1 cellular context compared by ENCODE assay signal in the genomic region with DNA sequence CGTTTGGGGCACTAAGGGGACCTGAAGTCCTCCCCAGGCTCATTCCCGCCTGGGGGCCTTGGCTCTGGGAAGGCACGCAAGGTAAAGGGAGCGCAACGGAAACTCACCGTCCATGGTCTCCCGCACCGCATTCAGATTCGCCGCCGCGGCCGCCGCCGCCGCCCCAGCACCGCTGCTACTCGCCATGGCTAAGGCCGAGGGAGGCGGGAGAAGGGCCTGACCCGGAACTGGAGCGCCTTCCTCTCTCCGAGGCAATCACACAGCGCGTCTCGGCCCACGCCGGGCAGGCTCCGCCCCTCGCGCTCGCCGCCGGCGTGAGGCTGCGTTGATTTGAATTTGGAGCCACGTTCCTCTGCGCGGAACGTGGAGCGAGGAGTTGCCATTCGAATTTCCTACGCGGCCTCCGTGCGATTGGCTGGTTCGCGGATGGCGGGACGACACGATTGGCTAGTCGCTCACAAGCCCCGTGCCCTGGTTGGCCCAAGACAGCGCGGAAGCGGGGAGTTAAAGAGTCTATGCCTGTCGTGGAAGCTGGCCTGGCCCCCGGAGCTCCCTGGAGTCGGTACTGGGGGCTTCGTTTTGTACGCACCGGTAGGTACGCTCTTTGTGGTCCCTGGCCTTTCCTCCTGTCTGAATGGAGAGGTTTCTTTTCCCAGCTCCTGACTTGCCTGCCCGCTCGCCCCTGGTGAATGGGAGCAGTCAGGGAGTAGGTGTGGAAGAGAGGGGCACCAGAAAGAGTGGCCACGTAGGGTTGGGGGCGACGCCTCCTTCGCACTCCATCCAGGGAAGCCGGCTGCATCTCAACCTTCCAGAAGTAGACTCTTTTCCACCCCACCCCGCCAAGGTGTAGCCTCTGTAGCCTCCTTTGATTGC.
A peak's percentile ranks its signal among the peaks of the same experiment; 100 is the strongest.
TF ChIP-seq lines count a peak whose summit lies in the region.

A gene (plus strand): TSS at position 507 of the 873 bp plus-strand sequence. CDS start 1,018 bp downstream, outside the sequence.
A gene with protein sequence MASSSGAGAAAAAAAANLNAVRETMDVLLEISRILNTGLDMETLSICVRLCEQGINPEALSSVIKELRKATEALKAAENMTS (minus strand): TSS at position 213 of the 873 bp plus-strand sequence. CDS start 27 bp downstream, at position 186.

TF ChIP-seq in H1, 55 proteins besides CTCF, POLR2A, EP300 and RAD21 (continues in another document):
- TF ChIP-seq SP2 (IDR thresholded peaks at IDR 0.05; ENCODE audit: low read length) = no peak
- TF ChIP-seq SIN3A (conservative IDR thresholded peaks at IDR 0.05 in 1 of 2, IDR thresholded peaks at IDR 0.05 in 1 of 2; ENCODE audit: low read depth in 1 of 2, low read length in 2 of 2) = peak in 1 of 2 experiments; percentile 16; a peak in 2 of 4 replicates
- TF ChIP-seq ASH2L (IDR thresholded peaks at IDR 0.05; ENCODE audit: low read length) = peak; percentile 87
- TF ChIP-seq KDM5A (IDR thresholded peaks at IDR 0.05; ENCODE audit: low read length) = no peak
- peak in 1 of 2 experiments; percentile 99; a peak in 2 of 4 replicates for TF ChIP-seq HDAC2 (IDR thresholded peaks at IDR 0.05; ENCODE audit: borderline replicate concordance in 1 of 2, low read depth in 2 of 2, low read length in 2 of 2)
- no peak for TF ChIP-seq EZH2 (IDR thresholded peaks at IDR 0.05; ENCODE audit: low read depth, low read length, severe bottlenecking)
- no peak for TF ChIP-seq SIRT6 (IDR thresholded peaks at IDR 0.05; ENCODE audit: low read length)
- no peak for TF ChIP-seq TCF12 (IDR thresholded peaks at IDR 0.05; ENCODE audit: low read depth, low read length)
- TF ChIP-seq ZNF274 (IDR thresholded peaks at IDR 0.05; ENCODE audit: borderline replicate concordance, extremely low read depth, low read length) = no peak
- no peak for TF ChIP-seq GTF2F1 (IDR thresholded peaks at IDR 0.05; ENCODE audit: borderline replicate concordance, low read depth, low read length)
- no peak for TF ChIP-seq GABPA (IDR thresholded peaks at IDR 0.05; ENCODE audit: borderline replicate concordance, insufficient read depth, low read length)
- TF ChIP-seq CBX5 (IDR thresholded peaks at IDR 0.05; ENCODE audit: low read depth, low read length) = no peak
- TF ChIP-seq TAF1 (IDR thresholded peaks at IDR 0.05; ENCODE audit: low read depth, low read length) = peak; percentile 59
- TF ChIP-seq, protein P1, sequence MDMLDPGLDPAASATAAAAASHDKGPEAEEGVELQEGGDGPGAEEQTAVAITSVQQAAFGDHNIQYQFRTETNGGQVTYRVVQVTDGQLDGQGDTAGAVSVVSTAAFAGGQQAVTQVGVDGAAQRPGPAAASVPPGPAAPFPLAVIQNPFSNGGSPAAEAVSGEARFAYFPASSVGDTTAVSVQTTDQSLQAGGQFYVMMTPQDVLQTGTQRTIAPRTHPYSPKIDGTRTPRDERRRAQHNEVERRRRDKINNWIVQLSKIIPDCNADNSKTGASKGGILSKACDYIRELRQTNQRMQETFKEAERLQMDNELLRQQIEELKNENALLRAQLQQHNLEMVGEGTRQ (IDR thresholded peaks at IDR 0.05; ENCODE audit: low read length) = no peak
- TF ChIP-seq CREB1 (IDR thresholded peaks at IDR 0.05) = peak; percentile 44; the same call in 1 of the 2 replicates
- no peak for TF ChIP-seq RBBP5 (IDR thresholded peaks at IDR 0.05; ENCODE audit: borderline replicate concordance, low read depth, low read length)
- TF ChIP-seq SUZ12 (IDR thresholded peaks at IDR 0.05; ENCODE audit: low read length) = peak; percentile 33; the same call in 1 of the 2 replicates
- no peak for TF ChIP-seq CBX8 (IDR thresholded peaks at IDR 0.05; ENCODE audit: borderline replicate concordance, low read depth, low read length)
- no peak for TF ChIP-seq CHD2 (IDR thresholded peaks at IDR 0.05; ENCODE audit: low read length)
- no peak for TF ChIP-seq BRCA1 (IDR thresholded peaks at IDR 0.05; ENCODE audit: low read depth, low read length)
- TF ChIP-seq EGR1 (IDR thresholded peaks at IDR 0.05; ENCODE audit: borderline replicate concordance, low read depth, low read length) = peak; percentile 22; the same call in 1 of the 2 replicates
- no peak for TF ChIP-seq JUND (IDR thresholded peaks at IDR 0.05; ENCODE audit: low read length)
- peak; percentile 82 for TF ChIP-seq SP1 (IDR thresholded peaks at IDR 0.05; ENCODE audit: low read depth, low read length)
- TF ChIP-seq, protein P2, sequence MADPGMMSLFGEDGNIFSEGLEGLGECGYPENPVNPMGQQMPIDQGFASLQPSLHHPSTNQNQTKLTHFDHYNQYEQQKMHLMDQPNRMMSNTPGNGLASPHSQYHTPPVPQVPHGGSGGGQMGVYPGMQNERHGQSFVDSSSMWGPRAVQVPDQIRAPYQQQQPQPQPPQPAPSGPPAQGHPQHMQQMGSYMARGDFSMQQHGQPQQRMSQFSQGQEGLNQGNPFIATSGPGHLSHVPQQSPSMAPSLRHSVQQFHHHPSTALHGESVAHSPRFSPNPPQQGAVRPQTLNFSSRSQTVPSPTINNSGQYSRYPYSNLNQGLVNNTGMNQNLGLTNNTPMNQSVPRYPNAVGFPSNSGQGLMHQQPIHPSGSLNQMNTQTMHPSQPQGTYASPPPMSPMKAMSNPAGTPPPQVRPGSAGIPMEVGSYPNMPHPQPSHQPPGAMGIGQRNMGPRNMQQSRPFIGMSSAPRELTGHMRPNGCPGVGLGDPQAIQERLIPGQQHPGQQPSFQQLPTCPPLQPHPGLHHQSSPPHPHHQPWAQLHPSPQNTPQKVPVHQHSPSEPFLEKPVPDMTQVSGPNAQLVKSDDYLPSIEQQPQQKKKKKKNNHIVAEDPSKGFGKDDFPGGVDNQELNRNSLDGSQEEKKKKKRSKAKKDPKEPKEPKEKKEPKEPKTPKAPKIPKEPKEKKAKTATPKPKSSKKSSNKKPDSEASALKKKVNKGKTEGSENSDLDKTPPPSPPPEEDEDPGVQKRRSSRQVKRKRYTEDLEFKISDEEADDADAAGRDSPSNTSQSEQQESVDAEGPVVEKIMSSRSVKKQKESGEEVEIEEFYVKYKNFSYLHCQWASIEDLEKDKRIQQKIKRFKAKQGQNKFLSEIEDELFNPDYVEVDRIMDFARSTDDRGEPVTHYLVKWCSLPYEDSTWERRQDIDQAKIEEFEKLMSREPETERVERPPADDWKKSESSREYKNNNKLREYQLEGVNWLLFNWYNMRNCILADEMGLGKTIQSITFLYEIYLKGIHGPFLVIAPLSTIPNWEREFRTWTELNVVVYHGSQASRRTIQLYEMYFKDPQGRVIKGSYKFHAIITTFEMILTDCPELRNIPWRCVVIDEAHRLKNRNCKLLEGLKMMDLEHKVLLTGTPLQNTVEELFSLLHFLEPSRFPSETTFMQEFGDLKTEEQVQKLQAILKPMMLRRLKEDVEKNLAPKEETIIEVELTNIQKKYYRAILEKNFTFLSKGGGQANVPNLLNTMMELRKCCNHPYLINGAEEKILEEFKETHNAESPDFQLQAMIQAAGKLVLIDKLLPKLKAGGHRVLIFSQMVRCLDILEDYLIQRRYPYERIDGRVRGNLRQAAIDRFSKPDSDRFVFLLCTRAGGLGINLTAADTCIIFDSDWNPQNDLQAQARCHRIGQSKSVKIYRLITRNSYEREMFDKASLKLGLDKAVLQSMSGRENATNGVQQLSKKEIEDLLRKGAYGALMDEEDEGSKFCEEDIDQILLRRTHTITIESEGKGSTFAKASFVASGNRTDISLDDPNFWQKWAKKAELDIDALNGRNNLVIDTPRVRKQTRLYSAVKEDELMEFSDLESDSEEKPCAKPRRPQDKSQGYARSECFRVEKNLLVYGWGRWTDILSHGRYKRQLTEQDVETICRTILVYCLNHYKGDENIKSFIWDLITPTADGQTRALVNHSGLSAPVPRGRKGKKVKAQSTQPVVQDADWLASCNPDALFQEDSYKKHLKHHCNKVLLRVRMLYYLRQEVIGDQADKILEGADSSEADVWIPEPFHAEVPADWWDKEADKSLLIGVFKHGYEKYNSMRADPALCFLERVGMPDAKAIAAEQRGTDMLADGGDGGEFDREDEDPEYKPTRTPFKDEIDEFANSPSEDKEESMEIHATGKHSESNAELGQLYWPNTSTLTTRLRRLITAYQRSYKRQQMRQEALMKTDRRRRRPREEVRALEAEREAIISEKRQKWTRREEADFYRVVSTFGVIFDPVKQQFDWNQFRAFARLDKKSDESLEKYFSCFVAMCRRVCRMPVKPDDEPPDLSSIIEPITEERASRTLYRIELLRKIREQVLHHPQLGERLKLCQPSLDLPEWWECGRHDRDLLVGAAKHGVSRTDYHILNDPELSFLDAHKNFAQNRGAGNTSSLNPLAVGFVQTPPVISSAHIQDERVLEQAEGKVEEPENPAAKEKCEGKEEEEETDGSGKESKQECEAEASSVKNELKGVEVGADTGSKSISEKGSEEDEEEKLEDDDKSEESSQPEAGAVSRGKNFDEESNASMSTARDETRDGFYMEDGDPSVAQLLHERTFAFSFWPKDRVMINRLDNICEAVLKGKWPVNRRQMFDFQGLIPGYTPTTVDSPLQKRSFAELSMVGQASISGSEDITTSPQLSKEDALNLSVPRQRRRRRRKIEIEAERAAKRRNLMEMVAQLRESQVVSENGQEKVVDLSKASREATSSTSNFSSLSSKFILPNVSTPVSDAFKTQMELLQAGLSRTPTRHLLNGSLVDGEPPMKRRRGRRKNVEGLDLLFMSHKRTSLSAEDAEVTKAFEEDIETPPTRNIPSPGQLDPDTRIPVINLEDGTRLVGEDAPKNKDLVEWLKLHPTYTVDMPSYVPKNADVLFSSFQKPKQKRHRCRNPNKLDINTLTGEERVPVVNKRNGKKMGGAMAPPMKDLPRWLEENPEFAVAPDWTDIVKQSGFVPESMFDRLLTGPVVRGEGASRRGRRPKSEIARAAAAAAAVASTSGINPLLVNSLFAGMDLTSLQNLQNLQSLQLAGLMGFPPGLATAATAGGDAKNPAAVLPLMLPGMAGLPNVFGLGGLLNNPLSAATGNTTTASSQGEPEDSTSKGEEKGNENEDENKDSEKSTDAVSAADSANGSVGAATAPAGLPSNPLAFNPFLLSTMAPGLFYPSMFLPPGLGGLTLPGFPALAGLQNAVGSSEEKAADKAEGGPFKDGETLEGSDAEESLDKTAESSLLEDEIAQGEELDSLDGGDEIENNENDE (IDR thresholded peaks at IDR 0.05; ENCODE audit: insufficient replicate concordance, low read length) = no peak
- no peak for TF ChIP-seq SP4 (IDR thresholded peaks at IDR 0.05; ENCODE audit: low read length)
- no peak for TF ChIP-seq NRF1 (IDR thresholded peaks at IDR 0.05; ENCODE audit: low read depth, low read length)
- TF ChIP-seq YY1 (IDR thresholded peaks at IDR 0.05; ENCODE audit: low read depth, low read length) = peak; percentile 41; the same call in 1 of the 2 replicates
- TF ChIP-seq POLR2AphosphoS5 (IDR thresholded peaks at IDR 0.05; ENCODE audit: low read depth, low read length) = no peak
- TF ChIP-seq BACH1 (IDR thresholded peaks at IDR 0.05; ENCODE audit: low read length) = peak; percentile 92
- TF ChIP-seq NANOG (IDR thresholded peaks at IDR 0.05; ENCODE audit: insufficient read depth, low read depth, low read length, poor library complexity, severe bottlenecking) = no peak
- TF ChIP-seq, protein P3, sequence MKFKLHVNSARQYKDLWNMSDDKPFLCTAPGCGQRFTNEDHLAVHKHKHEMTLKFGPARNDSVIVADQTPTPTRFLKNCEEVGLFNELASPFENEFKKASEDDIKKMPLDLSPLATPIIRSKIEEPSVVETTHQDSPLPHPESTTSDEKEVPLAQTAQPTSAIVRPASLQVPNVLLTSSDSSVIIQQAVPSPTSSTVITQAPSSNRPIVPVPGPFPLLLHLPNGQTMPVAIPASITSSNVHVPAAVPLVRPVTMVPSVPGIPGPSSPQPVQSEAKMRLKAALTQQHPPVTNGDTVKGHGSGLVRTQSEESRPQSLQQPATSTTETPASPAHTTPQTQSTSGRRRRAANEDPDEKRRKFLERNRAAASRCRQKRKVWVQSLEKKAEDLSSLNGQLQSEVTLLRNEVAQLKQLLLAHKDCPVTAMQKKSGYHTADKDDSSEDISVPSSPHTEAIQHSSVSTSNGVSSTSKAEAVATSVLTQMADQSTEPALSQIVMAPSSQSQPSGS (IDR thresholded peaks at IDR 0.05; ENCODE audit: low read length) = no peak
- TF ChIP-seq, protein P4, sequence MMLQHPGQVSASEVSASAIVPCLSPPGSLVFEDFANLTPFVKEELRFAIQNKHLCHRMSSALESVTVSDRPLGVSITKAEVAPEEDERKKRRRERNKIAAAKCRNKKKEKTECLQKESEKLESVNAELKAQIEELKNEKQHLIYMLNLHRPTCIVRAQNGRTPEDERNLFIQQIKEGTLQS (IDR thresholded peaks at IDR 0.05; ENCODE audit: insufficient read depth, low read depth, low read length) = no peak
- no peak for TF ChIP-seq CTBP2 (IDR thresholded peaks at IDR 0.05; ENCODE audit: borderline replicate concordance, insufficient read depth, insufficient read length, low read length)
- TF ChIP-seq, protein P5, sequence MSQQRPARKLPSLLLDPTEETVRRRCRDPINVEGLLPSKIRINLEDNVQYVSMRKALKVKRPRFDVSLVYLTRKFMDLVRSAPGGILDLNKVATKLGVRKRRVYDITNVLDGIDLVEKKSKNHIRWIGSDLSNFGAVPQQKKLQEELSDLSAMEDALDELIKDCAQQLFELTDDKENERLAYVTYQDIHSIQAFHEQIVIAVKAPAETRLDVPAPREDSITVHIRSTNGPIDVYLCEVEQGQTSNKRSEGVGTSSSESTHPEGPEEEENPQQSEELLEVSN (IDR thresholded peaks at IDR 0.05) = peak; percentile 94
- TF ChIP-seq FOSL1 (IDR thresholded peaks at IDR 0.05; ENCODE audit: insufficient read depth, low read depth, low read length) = no peak
- TF ChIP-seq CEBPB (IDR thresholded peaks at IDR 0.05; ENCODE audit: low read depth, low read length) = no peak
- TF ChIP-seq RFX5 (IDR thresholded peaks at IDR 0.05; ENCODE audit: borderline replicate concordance, low read depth, low read length) = no peak
- no peak for TF ChIP-seq RNF2 (IDR thresholded peaks at IDR 0.05; ENCODE audit: borderline replicate concordance, low read depth, low read length, missing control alignments, poor library complexity, severe bottlenecking)
- no peak for TF ChIP-seq MAFK (IDR thresholded peaks at IDR 0.05; ENCODE audit: low read depth, low read length)
- no peak; the same call in 1 of the 2 replicates for TF ChIP-seq PHF8 (conservative IDR thresholded peaks at IDR 0.05; ENCODE audit: low read depth, low read length)
- TF ChIP-seq KDM1A (IDR thresholded peaks at IDR 0.05; ENCODE audit: borderline replicate concordance, low read length) = no peak
- no peak for TF ChIP-seq HDAC6 (IDR thresholded peaks at IDR 0.05; ENCODE audit: low read depth, low read length)
- TF ChIP-seq, protein P6, sequence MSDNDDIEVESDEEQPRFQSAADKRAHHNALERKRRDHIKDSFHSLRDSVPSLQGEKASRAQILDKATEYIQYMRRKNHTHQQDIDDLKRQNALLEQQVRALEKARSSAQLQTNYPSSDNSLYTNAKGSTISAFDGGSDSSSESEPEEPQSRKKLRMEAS (IDR thresholded peaks at IDR 0.05) = peak; percentile 96
- no peak for TF ChIP-seq BCL11A (IDR thresholded peaks at IDR 0.05; ENCODE audit: low read depth in 2 of 2, low read length in 2 of 2)
- no peak for TF ChIP-seq TEAD4 (IDR thresholded peaks at IDR 0.05; ENCODE audit: low read depth, low read length)
- no peak for TF ChIP-seq TAF7 (optimal IDR thresholded peaks at IDR 0.05; ENCODE audit: borderline replicate concordance, low read depth, low read length)
- no peak for TF ChIP-seq SIX5 (IDR thresholded peaks at IDR 0.05; ENCODE audit: low read depth, low read length)
- TF ChIP-seq JUN (IDR thresholded peaks at IDR 0.05; ENCODE audit: low read depth, low read length) = no peak
- no peak for TF ChIP-seq RXRA (IDR thresholded peaks at IDR 0.05; ENCODE audit: insufficient read depth, low read depth, low read length)
- TF ChIP-seq KDM4A (IDR thresholded peaks at IDR 0.05; ENCODE audit: low read depth, low read length, severe bottlenecking) = peak; percentile 92
- TF ChIP-seq CHD1 (IDR thresholded peaks at IDR 0.05; ENCODE audit: low read depth, low read length) = no peak
- peak; percentile 16 for TF ChIP-seq SAP30 (IDR thresholded peaks at IDR 0.05; ENCODE audit: insufficient read depth, insufficient replicate concordance, low read length)
- no peak for TF ChIP-seq SRF (IDR thresholded peaks at IDR 0.05; ENCODE audit: low read depth, low read length)
